In the genomic region with DNA sequence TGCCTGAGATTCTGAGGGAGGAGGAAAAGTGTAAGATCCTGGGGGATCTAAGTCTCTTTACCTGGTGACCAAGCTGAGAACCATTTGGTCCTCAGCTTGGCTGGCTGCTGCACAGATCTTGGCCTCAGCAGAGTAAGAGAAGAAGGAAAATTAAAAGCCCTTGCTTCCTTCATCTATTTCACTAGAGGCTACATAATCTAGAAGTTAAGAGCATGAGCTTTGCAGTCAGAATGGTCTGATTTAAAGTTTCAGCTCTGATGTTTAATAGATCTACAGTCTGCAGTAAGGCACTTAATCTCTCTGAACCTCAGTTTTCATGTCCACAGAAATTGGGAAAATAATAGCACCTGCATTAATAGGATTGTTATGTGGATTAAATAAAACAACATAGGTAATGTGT, we compare ENCODE assay signal across 27 cellular contexts. TPM values are rescaled to one million over a fixed set of nuclear protein-coding genes. Genes with fewer than 3 reads are reported as not detected.
"Had no signal": no experiment of that assay in that cellular context is flagged by ENCODE, and none has a peak within 500 bp of the region (broad histone marks: within the 10 kb centered on the region; RNA-seq: fewer than 3 reads in every experiment).

No MANE protein-coding gene starts in this region.

- H3K4me3 ChIP-seq: K562 had no signal

- DNase-seq: Kasumi-1, MV-4-11, NCI-H1048, NCI-H1105 treated with DMSO at 0.1 percent for 48 hours, NCI-H1417 treated with DMSO at 0.1 percent for 48 hours, NCI-H146, NCI-H1694 treated with DMSO at 0.1 percent for 48 hours, NCI-H1930, NCI-H2081, NCI-H2107, NCI-H226, NCI-H446, NCI-H510A, NCI-H524 treated with DMSO at 0.1 percent for 48 hours, NCI-H69, NCI-H774, PC-3, SHP77 had no signal

- H3K4me2 ChIP-seq: KMS-11 had no signal

- H3K27ac ChIP-seq: HL-60, KMS-11, RWPE1 had no signal

- ATAC-seq: K562, Panc1, PC-3, SK-N-SH treated with all-trans-retinoic acid at 6 μM for 48 hours had no signal

- H3K9me3 Mint-ChIP-seq: IgD-negative memory B cell had no signal

- H3K27ac Mint-ChIP-seq: IgD-negative memory B cell had no signal

- H3K36me3 Mint-ChIP-seq: IgD-negative memory B cell had no signal

- H3K9ac ChIP-seq: KMS-11 had no signal

RNA-seq across cellular contexts. Expression of a gene that starts 3.1 kb away (rescaled TPM):
- total RNA-seq: M059J, PC-3, SK-MEL-5 had no signal
